ENCODE assay signal across 27 cellular contexts in the genomic region with DNA sequence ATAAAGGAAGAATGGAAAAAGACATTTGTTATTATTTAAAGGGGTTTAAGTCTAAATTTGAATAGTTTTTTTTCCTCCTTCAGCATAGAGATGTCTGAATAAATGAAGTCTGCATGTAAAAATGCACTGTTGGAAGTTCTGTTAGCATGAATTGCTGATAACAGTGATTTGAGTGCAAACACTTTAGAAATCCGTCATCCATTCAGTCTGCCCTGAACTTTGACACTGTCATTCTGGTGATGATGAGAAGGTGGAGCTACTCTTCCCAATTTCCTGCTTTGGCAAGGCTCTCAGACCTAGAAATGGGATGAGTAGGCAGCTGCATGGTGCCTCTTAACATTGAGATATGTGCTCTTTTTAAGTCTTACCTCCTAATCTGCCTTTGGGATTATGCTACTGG.
DNase-seq lines count a peak whose midpoint lies in the region; ATAC-seq, FAIRE-seq and TF ChIP-seq lines count a peak whose summit lies in the region.
"Had no signal": no experiment of that assay in that cellular context is flagged by ENCODE, and none has a peak within 500 bp of the region (broad histone marks: within the 10 kb centered on the region; RNA-seq: fewer than 3 reads in every experiment).

No MANE protein-coding gene starts in this region.

- no peak overlapping the region for H3K27ac ChIP-seq in HepG2 (ENCODE audit: extremely low read length, insufficient read depth, low read length)
- H3K27ac ChIP-seq: BLaER1 had no signal

- POLR2A ChIA-PET in HepG2 (lab: Yijun Ruan, JAX): interaction anchor here (1.4 kb wide), 1 partner anchor 105 kb away, joined by 6 read pairs; a partner anchor contains a TSS

- H2AFZ ChIP-seq in HepG2 (ENCODE audit: low read length): no peak overlapping the region

- no TSS peak for BruUV-seq in HepG2 (replicated peaks; lab: Mats Ljungman, UMichigan)

- DNase-seq in NCI-H2029 treated with DMSO at 0.1 percent for 48 hours (lab: John Stamatoyannopoulos, UW) (peak; percentile 10), NCI-H2029 (lab: John Stamatoyannopoulos, UW) (no peak), DMS53 (lab: John Stamatoyannopoulos, UW) (peak; percentile 83), NCI-H69 (lab: John Stamatoyannopoulos, UW) (peak; percentile 24), HepG2 (ENCODE audit: low spot score) (peak; percentile 23), posterior vena cava (ENCODE audit: low spot score) (no peak), RCC 7860 (ENCODE audit: low spot score) (no peak)
- DNase-seq: 8988T; CD4-positive, CD25-positive, alpha-beta regulatory T cell; DMS153; EL; GDM1; Kasumi-1; NCI-H1092 treated with DMSO at 0.1 percent for 48 hours; NCI-H1436; NCI-H187; NCI-H2107; NCI-H446 treated with DMSO at 0.1 percent for 48 hours; NCI-H774; SHP77 treated with DMSO at 0.1 percent for 48 hours; T-helper 1 cell had no signal

- H3K79me2 ChIP-seq in HepG2 (ENCODE audit: insufficient read depth, low read length): no peaks in the 10 kb centered on the region

- no peaks in the 10 kb centered on the region for H3K9me3 ChIP-seq in HepG2 (ENCODE audit: low read length)

- H3K4me3 ChIP-seq in HepG2 (replicated peaks in 1 of 3; ENCODE audit: insufficient read depth in 1 of 3, low read depth in 2 of 3, low read length in 3 of 3): no peak overlapping the region
- H3K4me3 ChIP-seq: BLaER1, GM12878, K562 had no signal

- CTCF ChIA-PET in HepG2 (lab: Yijun Ruan, JAX; ENCODE audit: low intra/inter-chr PET ratio, low total read pairs): no interaction called here

- H3K4me1 ChIP-seq in HepG2 (ENCODE audit: insufficient read depth, low read length): peaks cover 22% of the 10 kb centered on the region
- H3K4me1 ChIP-seq: BLaER1 had no signal

- H3K4me2 ChIP-seq in HepG2 (ENCODE audit: low read depth, low read length): no peak overlapping the region
- H3K4me2 ChIP-seq: BLaER1 had no signal

- H3K27me3 ChIP-seq in HepG2 (ENCODE audit: control insufficient read depth in 1 of 2, insufficient read depth in 2 of 2, low read length in 2 of 2): no peaks in the 10 kb centered on the region
- H3K27me3 ChIP-seq: BLaER1 had no signal

- TF ChIP-seq CTCF in HepG2 (CRISPR knock-in tag; IDR thresholded peaks at IDR 0.05): no peak

- H3K36me3 ChIP-seq in HepG2 (replicated peaks in 1 of 2; ENCODE audit: control insufficient read depth in 1 of 2, insufficient read depth in 2 of 2, low read length in 2 of 2): peaks cover 5 to 61% of the 10 kb centered on the region in 2 experiments; a peak in 4 of 5 replicates

- ATAC-seq in HepG2 (peak; percentile 74), GM18519 (IDR thresholded peaks at IDR 0.05; ENCODE audit: low FRiP score, unreplicated experiment) (no peak)
- ATAC-seq: GM12878, HCT116, K562, Panc1 had no signal

- TF ChIP-seq EP300 in HepG2 (IDR thresholded peaks at IDR 0.05; ENCODE audit: low read depth in 2 of 2, low read length in 2 of 2) (no peak), HepG2 (CRISPR knock-in tag; IDR thresholded peaks at IDR 0.05; ENCODE audit: borderline replicate concordance) (no peak)

- TF ChIP-seq POLR2A in HepG2 (IDR thresholded peaks at IDR 0.05; ENCODE audit: insufficient read depth in 1 of 2, low read depth in 2 of 2, low read length in 2 of 2): no peak

- intact Hi-C loops in HepG2 (cut with micrococcal nuclease; ENCODE audit: unreplicated experiment) (no loop called here), posterior vena cava (cut with DNase I) (no loop called here)

- in situ Hi-C loops in HepG2 (cut with HindIII; ENCODE audit: extremely low pct_ligation_motif_present, low pct_unique_long_range_greater_than_20kb): no loop called here

- FAIRE-seq in HepG2 (lab: Jason Lieb, UNC) (peak; percentile 18), RCC 7860 (lab: Jason Lieb, UNC) (no peak)
- FAIRE-seq: GM12878, K562 had no signal

- no peak for TF ChIP-seq RAD21 in HepG2 (CRISPR knock-in tag; IDR thresholded peaks at IDR 0.05)

- no peaks in the 10 kb centered on the region for H4K20me1 ChIP-seq in HepG2 (ENCODE audit: insufficient read depth, low read length)
- H4K20me1 ChIP-seq: BLaER1 had no signal

- WGBS in HepG2 (ENCODE audit: low lambda C conversion rate): 25% methylated on average over 1 of the region's 1 CpG

- H3K9ac ChIP-seq in HepG2 (ENCODE audit: insufficient read depth, low read depth, low read length): no peak overlapping the region
- H3K9ac ChIP-seq: BLaER1 had no signal

TF ChIP-seq in HepG2, 621 proteins besides CTCF, POLR2A, EP300 and RAD21:
- TF ChIP-seq CREM (IDR thresholded peaks at IDR 0.05) (no peak), CREM (CRISPR knock-in tag; IDR thresholded peaks at IDR 0.05) (no peak), ZBTB3 (CRISPR knock-in tag; IDR thresholded peaks at IDR 0.05; ENCODE audit: borderline replicate concordance, low read depth) (no peak), HNF4A (CRISPR knock-in tag; IDR thresholded peaks at IDR 0.05) (peak; percentile 46; the same call in 1 of the 2 replicates), MAFK (conservative IDR thresholded peaks at IDR 0.05 in 1 of 2, IDR thresholded peaks at IDR 0.05 in 1 of 2; ENCODE audit: low read length in 2 of 2) (peak; percentile 70 to 77; a peak in 3 of 4 replicates), NR2C2 (CRISPR knock-in tag; IDR thresholded peaks at IDR 0.05; ENCODE audit: borderline replicate concordance) (peak; percentile 52; the same call in 1 of the 2 replicates), MAFF (IDR thresholded peaks at IDR 0.05; ENCODE audit: low read depth, low read length) (peak; percentile 64)
- TF ChIP-seq, protein P1, sequence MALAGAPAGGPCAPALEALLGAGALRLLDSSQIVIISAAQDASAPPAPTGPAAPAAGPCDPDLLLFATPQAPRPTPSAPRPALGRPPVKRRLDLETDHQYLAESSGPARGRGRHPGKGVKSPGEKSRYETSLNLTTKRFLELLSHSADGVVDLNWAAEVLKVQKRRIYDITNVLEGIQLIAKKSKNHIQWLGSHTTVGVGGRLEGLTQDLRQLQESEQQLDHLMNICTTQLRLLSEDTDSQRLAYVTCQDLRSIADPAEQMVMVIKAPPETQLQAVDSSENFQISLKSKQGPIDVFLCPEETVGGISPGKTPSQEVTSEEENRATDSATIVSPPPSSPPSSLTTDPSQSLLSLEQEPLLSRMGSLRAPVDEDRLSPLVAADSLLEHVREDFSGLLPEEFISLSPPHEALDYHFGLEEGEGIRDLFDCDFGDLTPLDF (CRISPR knock-in tag; IDR thresholded peaks at IDR 0.05): no peak
TF ChIP-seq in HepG2: peak in this region for 4.

Comparison
In these comparisons a context has a peak if more than half of its experiments do, and no peak if none do; other contexts are left out.
1. DNase-seq: peak in NCI-H2029 treated with DMSO at 0.1 percent for 48 hours (single experiment), DMS53 (single experiment), NCI-H69 (single experiment) and HepG2 (single experiment); none in NCI-H2029 (single experiment), posterior vena cava (single experiment) and RCC 7860 (single experiment).